ENCODE assay signal across 21 cellular contexts in genomic region chr11:88474655-88475054, GRCh38.
"Had no signal": no experiment of that assay in that cellular context is flagged by ENCODE, and none has a peak within 500 bp of the region (broad histone marks: within the 10 kb centered on the region; RNA-seq: fewer than 3 reads in every experiment).

No MANE protein-coding gene starts in this region.

- H3K27ac Mint-ChIP-seq: activated CD4-positive, alpha-beta T cell treated with anti-CD3 and anti-CD28 coated beads, Interleukin-2, amount 10 ng/mL, durations not matched to agents 24 days and 14 days; activated naive CD8-positive, alpha-beta T cell treated with anti-CD3 and anti-CD28 coated beads for 36 hours; natural killer cell; stimulated activated memory B cell treated with anti-CD40 and anti-IgM and Interleukin-4, amounts not matched to agents 10 μg/mL and 1 μg/mL and 100 μg/mL, for 72 hours had no signal

- H3K36me3 Mint-ChIP-seq: activated naive CD8-positive, alpha-beta T cell treated with anti-CD3 and anti-CD28 coated beads for 36 hours; brain; natural killer cell; stimulated activated memory B cell treated with anti-CD40 and anti-IgM and Interleukin-4, amounts not matched to agents 10 μg/mL and 1 μg/mL and 100 μg/mL, for 72 hours had no signal

- H3K27me3 Mint-ChIP-seq: activated naive CD8-positive, alpha-beta T cell treated with anti-CD3 and anti-CD28 coated beads for 36 hours; brain had no signal

- H3K4me1 Mint-ChIP-seq: activated CD4-positive, alpha-beta T cell treated with anti-CD3 and anti-CD28 coated beads, Interleukin-2, amount 10 ng/mL, durations not matched to agents 24 days and 14 days; activated naive CD8-positive, alpha-beta T cell treated with anti-CD3 and anti-CD28 coated beads for 36 hours; natural killer cell; stimulated activated memory B cell treated with anti-CD40 and anti-IgM and Interleukin-4, amounts not matched to agents 10 μg/mL and 1 μg/mL and 100 μg/mL, for 72 hours had no signal

- H3K4me3 Mint-ChIP-seq: activated CD4-positive, alpha-beta T cell treated with anti-CD3 and anti-CD28 coated beads, Interleukin-2, amount 10 ng/mL, durations not matched to agents 24 days and 14 days; activated naive CD8-positive, alpha-beta T cell treated with anti-CD3 and anti-CD28 coated beads for 36 hours; brain; natural killer cell; stimulated activated memory B cell treated with anti-CD40 and anti-IgM and Interleukin-4, amounts not matched to agents 10 μg/mL and 1 μg/mL and 100 μg/mL, for 72 hours had no signal

- ATAC-seq: left ventricle myocardium superior; natural killer cell; stimulated activated memory B cell treated with anti-CD40 and anti-IgM and Interleukin-4, amounts not matched to agents 10 μg/mL and 1 μg/mL and 100 μg/mL, for 72 hours had no signal

- H3K9me3 Mint-ChIP-seq: activated naive CD8-positive, alpha-beta T cell treated with anti-CD3 and anti-CD28 coated beads for 36 hours; brain; natural killer cell; stimulated activated memory B cell treated with anti-CD40 and anti-IgM and Interleukin-4, amounts not matched to agents 10 μg/mL and 1 μg/mL and 100 μg/mL, for 72 hours had no signal

- DNase-seq: activated CD4-positive, alpha-beta T cell treated with anti-CD3 and anti-CD28 coated beads, Interleukin-2, amount 10 ng/mL, durations not matched to agents 24 days and 14 days; activated CD4-positive, CD25-positive, alpha-beta regulatory T cell; activated CD8-positive, alpha-beta memory T cell treated with anti-CD3 and anti-CD28 coated beads for 24 hours; activated gamma-delta T cell treated with Interleukin-2 at 50 U/mL for 16 hours; activated naive CD8-positive, alpha-beta T cell treated with anti-CD3 and anti-CD28 coated beads for 36 hours; amygdala; cortex of kidney; effector CD8-positive, alpha-beta T cell; foreskin fibroblast; hypothalamus; kidney glomerular epithelial cell; left ventricle myocardium superior; mesenchymal stem cell; natural killer cell; posterior cingulate gyrus; retina; stimulated activated CD4-positive, alpha-beta T cell treated with anti-CD3 and anti-CD28 coated beads, Interleukin-2, amount 100 ng/mL, for 48 hours; tibial artery; uterus had no signal
